In genomic region chr2:102603904-102604303, GRCh38 we compare ENCODE assay signal across 1 cellular context.
TF ChIP-seq lines count a peak whose summit lies in the region.

No MANE protein-coding gene starts in this region.

TF ChIP-seq in GM12878, 131 proteins besides CTCF, POLR2A, EP300 and RAD21:
- TF ChIP-seq E2F8 (IDR thresholded peaks at IDR 0.05; ENCODE audit: low read depth, partially characterized antibody) (no peak), SPI1 (IDR thresholded peaks at IDR 0.05; ENCODE audit: borderline replicate concordance, insufficient read depth, low read depth, low read length) (peak; percentile 34; the same call in 1 of the 2 replicates), WRNIP1 (IDR thresholded peaks at IDR 0.05; ENCODE audit: borderline replicate concordance, low read depth, low read length) (no peak)
